In the genomic region with DNA sequence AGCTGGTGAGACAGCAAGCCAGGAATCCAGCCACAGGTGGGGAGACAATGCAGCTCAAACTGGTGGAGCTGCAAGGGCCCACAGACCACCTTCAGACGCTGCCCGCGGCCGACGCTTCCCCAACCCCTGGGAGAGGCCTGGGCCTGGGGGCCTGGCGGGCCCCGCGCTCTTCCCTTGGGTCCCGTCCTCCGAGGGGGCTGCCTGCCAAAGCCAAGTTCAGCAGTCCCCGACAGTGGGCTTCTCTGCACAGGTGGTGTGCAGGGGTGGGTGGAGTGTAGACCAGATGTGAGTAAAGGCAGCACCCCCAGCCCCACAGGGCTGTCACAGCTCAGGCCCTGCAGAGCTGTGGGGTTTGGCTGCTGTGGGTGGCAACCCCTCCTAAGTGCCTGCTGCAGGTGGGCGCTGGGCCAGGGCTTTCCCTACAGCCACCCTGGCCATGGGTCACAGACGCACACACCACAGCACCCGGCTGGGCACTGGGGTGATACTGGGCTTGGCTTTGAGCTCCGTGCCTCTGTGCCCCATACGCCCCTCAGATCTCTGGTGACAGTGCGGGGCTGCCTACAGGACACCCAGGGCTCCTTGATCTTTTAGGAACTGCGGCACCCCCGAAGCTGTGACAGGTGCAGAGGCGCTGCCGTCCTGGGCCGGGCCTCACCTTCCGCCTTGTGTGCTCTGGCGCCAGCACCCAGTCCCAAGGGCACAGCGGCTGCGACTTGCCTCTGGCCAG, we compare ENCODE assay signal across 2 cellular contexts.
TF ChIP-seq lines count a peak whose summit lies in the region.

No MANE protein-coding gene starts in this region.

TF ChIP-seq in SK-N-SH, 30 proteins besides CTCF, POLR2A, EP300 and RAD21:
- no peak for TF ChIP-seq MEF2A (IDR thresholded peaks at IDR 0.05; ENCODE audit: borderline replicate concordance, low read depth)
- TF ChIP-seq, protein P1, sequence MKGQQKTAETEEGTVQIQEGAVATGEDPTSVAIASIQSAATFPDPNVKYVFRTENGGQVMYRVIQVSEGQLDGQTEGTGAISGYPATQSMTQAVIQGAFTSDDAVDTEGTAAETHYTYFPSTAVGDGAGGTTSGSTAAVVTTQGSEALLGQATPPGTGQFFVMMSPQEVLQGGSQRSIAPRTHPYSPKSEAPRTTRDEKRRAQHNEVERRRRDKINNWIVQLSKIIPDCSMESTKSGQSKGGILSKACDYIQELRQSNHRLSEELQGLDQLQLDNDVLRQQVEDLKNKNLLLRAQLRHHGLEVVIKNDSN (IDR thresholded peaks at IDR 0.05; ENCODE audit: borderline replicate concordance, low read depth) = no peak
- no peak for TF ChIP-seq TEAD4 (IDR thresholded peaks at IDR 0.05; ENCODE audit: borderline replicate concordance, insufficient read depth)
- no peak for TF ChIP-seq EZH2phosphoT487 (IDR thresholded peaks at IDR 0.05; ENCODE audit: borderline replicate concordance, low read depth)
- TF ChIP-seq GATA2 (CRISPR knock-in tag; IDR thresholded peaks at IDR 0.05) = no peak
- TF ChIP-seq SMC3 (IDR thresholded peaks at IDR 0.05; ENCODE audit: low read depth, low read length) = no peak
- TF ChIP-seq TCF12 (IDR thresholded peaks at IDR 0.05) = no peak
- no peak for TF ChIP-seq CHD2 (IDR thresholded peaks at IDR 0.05; ENCODE audit: low read length, partially characterized antibody)
- TF ChIP-seq POLR2AphosphoS5 (IDR thresholded peaks at IDR 0.05; ENCODE audit: low read depth, low read length) = no peak
- TF ChIP-seq, protein P2, sequence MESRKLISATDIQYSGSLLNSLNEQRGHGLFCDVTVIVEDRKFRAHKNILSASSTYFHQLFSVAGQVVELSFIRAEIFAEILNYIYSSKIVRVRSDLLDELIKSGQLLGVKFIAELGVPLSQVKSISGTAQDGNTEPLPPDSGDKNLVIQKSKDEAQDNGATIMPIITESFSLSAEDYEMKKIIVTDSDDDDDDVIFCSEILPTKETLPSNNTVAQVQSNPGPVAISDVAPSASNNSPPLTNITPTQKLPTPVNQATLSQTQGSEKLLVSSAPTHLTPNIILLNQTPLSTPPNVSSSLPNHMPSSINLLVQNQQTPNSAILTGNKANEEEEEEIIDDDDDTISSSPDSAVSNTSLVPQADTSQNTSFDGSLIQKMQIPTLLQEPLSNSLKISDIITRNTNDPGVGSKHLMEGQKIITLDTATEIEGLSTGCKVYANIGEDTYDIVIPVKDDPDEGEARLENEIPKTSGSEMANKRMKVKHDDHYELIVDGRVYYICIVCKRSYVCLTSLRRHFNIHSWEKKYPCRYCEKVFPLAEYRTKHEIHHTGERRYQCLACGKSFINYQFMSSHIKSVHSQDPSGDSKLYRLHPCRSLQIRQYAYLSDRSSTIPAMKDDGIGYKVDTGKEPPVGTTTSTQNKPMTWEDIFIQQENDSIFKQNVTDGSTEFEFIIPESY (IDR thresholded peaks at IDR 0.05; ENCODE audit: borderline replicate concordance, low read depth) = no peak
- TF ChIP-seq, protein P3, sequence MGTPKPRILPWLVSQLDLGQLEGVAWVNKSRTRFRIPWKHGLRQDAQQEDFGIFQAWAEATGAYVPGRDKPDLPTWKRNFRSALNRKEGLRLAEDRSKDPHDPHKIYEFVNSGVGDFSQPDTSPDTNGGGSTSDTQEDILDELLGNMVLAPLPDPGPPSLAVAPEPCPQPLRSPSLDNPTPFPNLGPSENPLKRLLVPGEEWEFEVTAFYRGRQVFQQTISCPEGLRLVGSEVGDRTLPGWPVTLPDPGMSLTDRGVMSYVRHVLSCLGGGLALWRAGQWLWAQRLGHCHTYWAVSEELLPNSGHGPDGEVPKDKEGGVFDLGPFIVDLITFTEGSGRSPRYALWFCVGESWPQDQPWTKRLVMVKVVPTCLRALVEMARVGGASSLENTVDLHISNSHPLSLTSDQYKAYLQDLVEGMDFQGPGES (IDR thresholded peaks at IDR 0.05; ENCODE audit: low read depth, low read length) = no peak
- TF ChIP-seq NRF1 (IDR thresholded peaks at IDR 0.05; ENCODE audit: low read depth, low read length) = no peak
- TF ChIP-seq FOXJ3 (CRISPR knock-in tag; IDR thresholded peaks at IDR 0.05) = no peak
- TF ChIP-seq, protein P4, sequence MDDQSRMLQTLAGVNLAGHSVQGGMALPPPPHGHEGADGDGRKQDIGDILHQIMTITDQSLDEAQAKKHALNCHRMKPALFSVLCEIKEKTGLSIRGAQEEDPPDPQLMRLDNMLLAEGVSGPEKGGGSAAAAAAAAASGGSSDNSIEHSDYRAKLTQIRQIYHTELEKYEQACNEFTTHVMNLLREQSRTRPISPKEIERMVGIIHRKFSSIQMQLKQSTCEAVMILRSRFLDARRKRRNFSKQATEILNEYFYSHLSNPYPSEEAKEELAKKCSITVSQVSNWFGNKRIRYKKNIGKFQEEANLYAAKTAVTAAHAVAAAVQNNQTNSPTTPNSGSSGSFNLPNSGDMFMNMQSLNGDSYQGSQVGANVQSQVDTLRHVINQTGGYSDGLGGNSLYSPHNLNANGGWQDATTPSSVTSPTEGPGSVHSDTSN (IDR thresholded peaks at IDR 0.05) = no peak
- TF ChIP-seq ELF1 (IDR thresholded peaks at IDR 0.05) = no peak
- TF ChIP-seq JUND (IDR thresholded peaks at IDR 0.05) = no peak
- TF ChIP-seq TAF1 (IDR thresholded peaks at IDR 0.05; ENCODE audit: borderline replicate concordance, low read depth, low read length) = no peak
- TF ChIP-seq NFIC (IDR thresholded peaks at IDR 0.05; ENCODE audit: borderline replicate concordance) = no peak

TF ChIP-seq in SK-N-SH treated with all-trans-retinoic acid at 6 μM for 48 hours, 23 proteins besides CTCF, POLR2A, EP300 and RAD21:
- TF ChIP-seq GLIS3 (CRISPR knock-in tag; IDR thresholded peaks at IDR 0.05) (no peak), OSR1 (CRISPR knock-in tag; IDR thresholded peaks at IDR 0.05) (no peak), SNAI2 (CRISPR knock-in tag; IDR thresholded peaks at IDR 0.05) (no peak), TCF4 (CRISPR knock-in tag; IDR thresholded peaks at IDR 0.05; ENCODE audit: borderline replicate concordance) (no peak), ZNF70 (CRISPR knock-in tag; IDR thresholded peaks at IDR 0.05) (no peak), ZC3H10 (CRISPR knock-in tag; IDR thresholded peaks at IDR 0.05) (no peak)
- TF ChIP-seq, protein P5, sequence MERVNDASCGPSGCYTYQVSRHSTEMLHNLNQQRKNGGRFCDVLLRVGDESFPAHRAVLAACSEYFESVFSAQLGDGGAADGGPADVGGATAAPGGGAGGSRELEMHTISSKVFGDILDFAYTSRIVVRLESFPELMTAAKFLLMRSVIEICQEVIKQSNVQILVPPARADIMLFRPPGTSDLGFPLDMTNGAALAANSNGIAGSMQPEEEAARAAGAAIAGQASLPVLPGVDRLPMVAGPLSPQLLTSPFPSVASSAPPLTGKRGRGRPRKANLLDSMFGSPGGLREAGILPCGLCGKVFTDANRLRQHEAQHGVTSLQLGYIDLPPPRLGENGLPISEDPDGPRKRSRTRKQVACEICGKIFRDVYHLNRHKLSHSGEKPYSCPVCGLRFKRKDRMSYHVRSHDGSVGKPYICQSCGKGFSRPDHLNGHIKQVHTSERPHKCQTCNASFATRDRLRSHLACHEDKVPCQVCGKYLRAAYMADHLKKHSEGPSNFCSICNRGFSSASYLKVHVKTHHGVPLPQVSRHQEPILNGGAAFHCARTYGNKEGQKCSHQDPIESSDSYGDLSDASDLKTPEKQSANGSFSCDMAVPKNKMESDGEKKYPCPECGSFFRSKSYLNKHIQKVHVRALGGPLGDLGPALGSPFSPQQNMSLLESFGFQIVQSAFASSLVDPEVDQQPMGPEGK (CRISPR knock-in tag; IDR thresholded peaks at IDR 0.05; ENCODE audit: borderline replicate concordance) = no peak
- TF ChIP-seq, protein P6, sequence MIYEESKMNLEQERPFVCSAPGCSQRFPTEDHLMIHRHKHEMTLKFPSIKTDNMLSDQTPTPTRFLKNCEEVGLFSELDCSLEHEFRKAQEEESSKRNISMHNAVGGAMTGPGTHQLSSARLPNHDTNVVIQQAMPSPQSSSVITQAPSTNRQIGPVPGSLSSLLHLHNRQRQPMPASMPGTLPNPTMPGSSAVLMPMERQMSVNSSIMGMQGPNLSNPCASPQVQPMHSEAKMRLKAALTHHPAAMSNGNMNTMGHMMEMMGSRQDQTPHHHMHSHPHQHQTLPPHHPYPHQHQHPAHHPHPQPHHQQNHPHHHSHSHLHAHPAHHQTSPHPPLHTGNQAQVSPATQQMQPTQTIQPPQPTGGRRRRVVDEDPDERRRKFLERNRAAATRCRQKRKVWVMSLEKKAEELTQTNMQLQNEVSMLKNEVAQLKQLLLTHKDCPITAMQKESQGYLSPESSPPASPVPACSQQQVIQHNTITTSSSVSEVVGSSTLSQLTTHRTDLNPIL (CRISPR knock-in tag; IDR thresholded peaks at IDR 0.05; ENCODE audit: low read depth) = no peak
- TF ChIP-seq, protein P7, sequence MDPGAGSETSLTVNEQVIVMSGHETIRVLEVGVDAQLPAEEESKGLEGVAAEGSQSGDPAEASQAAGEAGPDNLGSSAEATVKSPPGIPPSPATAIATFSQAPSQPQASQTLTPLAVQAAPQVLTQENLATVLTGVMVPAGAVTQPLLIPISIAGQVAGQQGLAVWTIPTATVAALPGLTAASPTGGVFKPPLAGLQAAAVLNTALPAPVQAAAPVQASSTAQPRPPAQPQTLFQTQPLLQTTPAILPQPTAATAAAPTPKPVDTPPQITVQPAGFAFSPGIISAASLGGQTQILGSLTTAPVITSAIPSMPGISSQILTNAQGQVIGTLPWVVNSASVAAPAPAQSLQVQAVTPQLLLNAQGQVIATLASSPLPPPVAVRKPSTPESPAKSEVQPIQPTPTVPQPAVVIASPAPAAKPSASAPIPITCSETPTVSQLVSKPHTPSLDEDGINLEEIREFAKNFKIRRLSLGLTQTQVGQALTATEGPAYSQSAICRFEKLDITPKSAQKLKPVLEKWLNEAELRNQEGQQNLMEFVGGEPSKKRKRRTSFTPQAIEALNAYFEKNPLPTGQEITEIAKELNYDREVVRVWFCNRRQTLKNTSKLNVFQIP (CRISPR knock-in tag; IDR thresholded peaks at IDR 0.05; ENCODE audit: borderline replicate concordance, low read depth) = no peak
